ENCODE assay signal across 8 cellular contexts in the genomic region with DNA sequence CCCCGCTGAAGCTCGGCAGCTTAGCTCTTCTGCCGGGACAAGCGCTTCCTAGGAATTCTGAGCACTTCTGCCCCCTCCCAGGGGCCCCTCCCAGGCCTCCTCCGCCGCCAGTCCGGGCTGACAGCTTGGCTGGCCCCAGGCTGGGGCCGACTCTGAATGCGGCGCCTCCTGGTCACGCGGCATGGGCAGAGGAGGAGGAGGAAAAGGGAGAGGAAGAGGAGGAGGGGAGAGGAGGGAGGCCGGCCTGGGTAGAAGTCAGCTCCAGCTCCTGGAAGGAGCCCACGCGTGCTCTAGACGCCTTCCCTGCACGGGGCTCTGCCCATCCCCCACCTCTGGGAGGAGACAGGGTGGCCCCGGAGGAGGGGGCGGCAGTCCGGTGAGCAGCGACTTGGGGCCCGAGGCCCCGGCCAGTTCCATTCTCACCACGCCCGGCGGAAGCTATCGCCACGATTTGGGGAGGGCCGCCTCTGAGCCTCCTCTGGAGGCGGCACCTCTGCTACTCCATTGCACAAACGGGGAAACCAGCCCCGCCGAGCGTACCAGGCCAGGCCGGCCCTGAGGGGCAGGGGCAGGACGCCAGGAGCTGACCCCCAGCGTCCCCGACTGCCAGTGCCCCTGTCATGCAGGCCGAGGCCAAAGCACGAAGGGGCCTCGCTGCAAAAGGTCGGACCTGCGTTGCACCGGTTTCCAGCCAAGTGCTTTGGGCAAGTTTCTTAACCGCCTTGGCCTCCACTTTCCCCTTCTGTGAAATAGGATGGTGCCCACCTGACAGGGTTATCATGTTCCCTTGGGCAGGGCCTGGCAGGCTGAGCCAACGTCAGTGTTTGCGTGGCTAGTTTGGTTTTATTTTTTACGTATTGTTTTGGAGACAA. TPM values are rescaled to one million over a fixed set of nuclear protein-coding genes. Genes with fewer than 3 reads are reported as not detected.
DNase-seq lines count a peak whose midpoint lies in the region; ATAC-seq, FAIRE-seq and TF ChIP-seq lines count a peak whose summit lies in the region.

No MANE protein-coding gene starts in this region.

- H3K9me3 ChIP-seq in left ventricle myocardium inferior (replicated peaks) (no peaks in the 10 kb centered on the region), small intestine (ENCODE audit: control insufficient read depth, low read depth) (no peaks in the 10 kb centered on the region)

- H3K4me1 ChIP-seq in left ventricle myocardium inferior (peaks cover 33% of the 10 kb centered on the region), small intestine (ENCODE audit: control insufficient read depth in 2 of 2, insufficient read depth in 1 of 2, low read depth in 1 of 2, low read length in 1 of 2) (peaks cover 0 to 3% of the 10 kb centered on the region in 2 donors)

- peaks cover 30% of the 10 kb centered on the region for H3K27me3 ChIP-seq in left ventricle myocardium inferior (ENCODE audit: low read depth)
- no peaks in the 10 kb centered on the region for H3K27me3 ChIP-seq in small intestine (ENCODE audit: control insufficient read depth in 2 of 2, insufficient read depth in 2 of 2, low read length in 2 of 2)

- no peak for FAIRE-seq in small intestine (lab: Jason Lieb, UNC)

- no peak for TF ChIP-seq CTCF in left ventricle myocardium inferior (IDR thresholded peaks at IDR 0.05; ENCODE audit: borderline replicate concordance)

- peaks cover 14% of the 10 kb centered on the region for H3K4me1 Mint-ChIP-seq in activated CD8-positive, alpha-beta T cell treated with anti-CD3 and anti-CD28 coated beads, Interleukin-2, amount 10 ng/mL, durations not matched to agents 7 days and 5 days (ENCODE audit: low read depth)

- no peaks in the 10 kb centered on the region for H3K36me3 Mint-ChIP-seq in activated CD8-positive, alpha-beta T cell treated with anti-CD3 and anti-CD28 coated beads, Interleukin-2, amount 10 ng/mL, durations not matched to agents 7 days and 5 days (ENCODE audit: low read depth)

- H3K27ac ChIP-seq in left ventricle myocardium inferior (replicated peaks) (peak overlapping the region; percentile 28), small intestine (ENCODE audit: low read depth in 1 of 2, low read length in 1 of 2) (no peak overlapping the region)

- peak overlapping the region; percentile 71 for H3K4me3 Mint-ChIP-seq in activated CD8-positive, alpha-beta T cell treated with anti-CD3 and anti-CD28 coated beads, Interleukin-2, amount 10 ng/mL, durations not matched to agents 7 days and 5 days

- WGBS in small intestine, 3 donors: 5 to 10% (median 6%) methylated on average over 41 to 48 of the region's 48 CpGs

- H3K4me3 ChIP-seq in left ventricle myocardium inferior (peak overlapping the region; percentile 75), small intestine (ENCODE audit: low read depth in 1 of 2, low read length in 2 of 2) (peak overlapping the region in 1 of 2 donors; percentile 17)

- CTCF ChIA-PET in activated CD8-positive, alpha-beta T cell treated with anti-CD3 and anti-CD28 coated beads, Interleukin-2, amount 10 ng/mL, durations not matched to agents 7 days and 5 days (lab: Charles Lee): interaction anchor here (0.5 to 2.0 kb wide), 4 partner anchors 14 to 127 kb away, joined by 3 to 4 read pairs (median 4); no protein-coding TSS in a partner anchor

- POLR2A ChIA-PET in activated CD8-positive, alpha-beta T cell treated with anti-CD3 and anti-CD28 coated beads, Interleukin-2, amount 10 ng/mL, durations not matched to agents 7 days and 5 days (lab: Charles Lee): interaction anchor here (3.7 kb wide), 1 partner anchor 238 kb away, joined by 9 read pairs; the partner anchor contains the start of gene POP4

- peaks cover 7% of the 10 kb centered on the region for H3K27me3 Mint-ChIP-seq in activated CD8-positive, alpha-beta T cell treated with anti-CD3 and anti-CD28 coated beads, Interleukin-2, amount 10 ng/mL, durations not matched to agents 7 days and 5 days (ENCODE audit: low read depth)

- no peak overlapping the region for H3K27ac Mint-ChIP-seq in activated CD8-positive, alpha-beta T cell treated with anti-CD3 and anti-CD28 coated beads, Interleukin-2, amount 10 ng/mL, durations not matched to agents 7 days and 5 days

- DNase-seq in SKM-1 treated with dmso at 0.1 percent for 144 hours (lab: John Stamatoyannopoulos, UW; ENCODE audit: unreplicated experiment) (peak; percentile 27), SKM-1 (lab: John Stamatoyannopoulos, UW; ENCODE audit: unreplicated experiment) (no peak), left ventricle myocardium inferior (peak; percentile 36), sciatic nerve (ENCODE audit: low spot score) (peak; percentile 74), superior temporal gyrus (ENCODE audit: extremely low spot score) (no peak), small intestine (no peak)
- DNase-seq in activated CD8-positive, alpha-beta T cell treated with anti-CD3 and anti-CD28 coated beads, Interleukin-2, amount 10 ng/mL, durations not matched to agents 7 days and 5 days: peak; percentile 29
- DNase-seq in NK-92 treated with Interleukin-12 subunit alpha and Interleukin-12 subunit beta, amount 100 ng/mL, for 24 hours (lab: John Stamatoyannopoulos, UW): no peak

- ATAC-seq in activated CD8-positive, alpha-beta T cell treated with anti-CD3 and anti-CD28 coated beads, Interleukin-2, amount 10 ng/mL, durations not matched to agents 7 days and 5 days: no peak
- ATAC-seq in sciatic nerve: peak; percentile 43

- intact Hi-C loops in left ventricle myocardium inferior (cut with micrococcal nuclease) (no loop called here), sciatic nerve (cut with DNase I) (no loop called here)

- H3K36me3 ChIP-seq in left ventricle myocardium inferior (no peaks in the 10 kb centered on the region), small intestine (ENCODE audit: control insufficient read depth in 2 of 2, insufficient read depth in 2 of 2, low read length in 2 of 2) (no peaks in the 10 kb centered on the region)

- H3K9me3 Mint-ChIP-seq in activated CD8-positive, alpha-beta T cell treated with anti-CD3 and anti-CD28 coated beads, Interleukin-2, amount 10 ng/mL, durations not matched to agents 7 days and 5 days (ENCODE audit: insufficient read depth): no peaks in the 10 kb centered on the region

RNA-seq across cellular contexts. Expression of gene CCNE1, which starts 31.6 kb away (rescaled TPM):
- 10 to 100 TPM; 38.7 to 39.2 TPM for total RNA-seq in activated CD8-positive, alpha-beta T cell treated with anti-CD3 and anti-CD28 coated beads, Interleukin-2, amount 10 ng/mL, durations not matched to agents 7 days and 5 days
- 3.1 TPM for total RNA-seq in left ventricle myocardium inferior
- total RNA-seq in sciatic nerve: 4.1 TPM
- polyA plus RNA-seq in small intestine: 1 to 10 TPM; 2.5 to 5.7 (median 3.5) TPM

Comparison
In these comparisons a context has a peak if more than half of its experiments do, and no peak if none do; other contexts are left out.
1. DNase-seq: peak in SKM-1 treated with dmso at 0.1 percent for 144 hours (single experiment), activated CD8-positive, alpha-beta T cell treated with anti-CD3 and anti-CD28 coated beads, Interleukin-2, amount 10 ng/mL, durations not matched to agents 7 days and 5 days (single experiment), left ventricle myocardium inferior (single experiment) and sciatic nerve (single experiment); none in SKM-1 (single experiment), superior temporal gyrus (single experiment), small intestine (single experiment) and NK-92 treated with Interleukin-12 subunit alpha and Interleukin-12 subunit beta, amount 100 ng/mL, for 24 hours (single experiment).